Comparison of ENCODE assay signal across 8 cellular contexts in the genomic region with DNA sequence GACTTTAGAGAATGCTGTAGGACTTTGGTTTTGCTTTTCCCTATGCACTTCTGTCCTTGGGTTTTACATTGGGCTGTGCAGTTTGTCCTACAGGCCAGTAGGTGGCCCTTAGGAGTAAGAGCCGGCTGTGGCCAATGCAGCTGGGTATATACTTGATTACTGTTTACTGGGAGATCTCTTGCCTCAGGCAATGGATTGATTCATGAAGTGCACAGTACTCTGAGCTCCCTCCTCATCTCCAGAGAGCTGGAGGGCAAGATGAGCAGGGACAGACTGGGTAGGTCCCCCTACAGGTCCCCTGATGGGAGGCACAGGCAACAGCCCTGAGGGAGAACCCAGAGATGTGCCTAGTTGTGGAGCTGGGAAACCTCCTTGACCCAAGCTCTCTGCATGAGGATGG.
DNase-seq lines count a peak whose midpoint lies in the region; ATAC-seq and TF ChIP-seq lines count a peak whose summit lies in the region.

No MANE protein-coding gene starts in this region.

- peak; percentile 38 for DNase-seq in NCI-H1092 treated with DMSO at 0.1 percent for 48 hours (lab: John Stamatoyannopoulos, UW)
- no peak for DNase-seq in NCI-H1092 (lab: John Stamatoyannopoulos, UW)
- peak; percentile 62 for DNase-seq in RKO (ENCODE audit: low spot score)
- DNase-seq in esophagus squamous epithelium (lab: John Stamatoyannopoulos, UW), result no peak
- no peak for DNase-seq in osteocyte (ENCODE audit: extremely low spot score, unreplicated experiment)
- DNase-seq in NCI-H187 (lab: John Stamatoyannopoulos, UW), result no peak

- peaks cover 21% of the 10 kb centered on the region for H3K27me3 Mint-ChIP-seq in osteocyte (ENCODE audit: unreplicated experiment)

- H3K4me3 Mint-ChIP-seq in osteocyte (ENCODE audit: unreplicated experiment), result no peak overlapping the region

- H3K27ac ChIP-seq in esophagus squamous epithelium, result no peak overlapping the region

- TF ChIP-seq CTCF in esophagus squamous epithelium (IDR thresholded peaks at IDR 0.05) (peak in 5 of 6 experiments; percentile 36 to 62 (median 48)), osteocyte (IDR thresholded peaks at IDR 0.05) (peak; percentile 64)

- no peak overlapping the region for H3K27ac Mint-ChIP-seq in osteocyte (ENCODE audit: unreplicated experiment)

- H3K4me1 ChIP-seq in esophagus squamous epithelium, result no peaks in the 10 kb centered on the region

- H3K27me3 ChIP-seq in esophagus squamous epithelium, result no peaks in the 10 kb centered on the region

- no peaks in the 10 kb centered on the region for H3K36me3 ChIP-seq in esophagus squamous epithelium

- H3K4me3 ChIP-seq in esophagus squamous epithelium, result no peak overlapping the region

- H3K9me3 Mint-ChIP-seq in osteocyte (ENCODE audit: unreplicated experiment), result no peaks in the 10 kb centered on the region

- ATAC-seq in GM19372 (IDR thresholded peaks at IDR 0.05; ENCODE audit: low read depth, unreplicated experiment) (peak; percentile 83), HG03139 (IDR thresholded peaks at IDR 0.05; ENCODE audit: unreplicated experiment) (peak; percentile 95)

- TF ChIP-seq POLR2A in esophagus squamous epithelium (IDR thresholded peaks at IDR 0.05), result no peak

- 0% methylated on average over 1 of the region's 1 CpG for WGBS in esophagus squamous epithelium, 2 donors

- no peaks in the 10 kb centered on the region for H3K36me3 Mint-ChIP-seq in osteocyte (ENCODE audit: unreplicated experiment)

- no peaks in the 10 kb centered on the region for H3K4me1 Mint-ChIP-seq in osteocyte (ENCODE audit: unreplicated experiment)

- H3K9me3 ChIP-seq in esophagus squamous epithelium, result no peaks in the 10 kb centered on the region

- intact Hi-C loops in esophagus squamous epithelium (cut with DNase I), result no loop called here

Comparison
In these comparisons a context has a peak if more than half of its experiments do, and no peak if none do; other contexts are left out.
1. DNase-seq: peak in NCI-H1092 treated with DMSO at 0.1 percent for 48 hours (single experiment) and RKO (single experiment); none in NCI-H1092 (single experiment), esophagus squamous epithelium (single experiment), osteocyte (single experiment) and NCI-H187 (0 of 2).